In the genomic region with DNA sequence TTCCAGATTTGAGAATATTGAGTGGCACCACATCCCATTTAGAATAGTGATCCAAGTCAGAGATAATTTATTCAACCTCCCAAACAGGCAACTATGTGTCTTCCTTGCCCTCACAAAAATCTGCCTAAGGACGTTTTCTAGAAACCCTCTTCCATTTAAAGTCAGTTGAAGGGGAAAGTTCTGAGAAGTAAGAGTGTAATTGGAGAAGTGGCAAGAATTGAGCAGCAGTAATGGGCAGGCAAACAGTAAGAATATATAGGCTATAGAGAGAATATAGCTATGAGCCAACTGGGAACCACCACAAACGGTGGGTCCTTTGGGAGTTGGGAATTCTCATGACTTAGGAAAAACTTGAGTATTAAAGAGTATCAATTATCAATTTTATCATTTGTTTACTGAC, we compare ENCODE assay signal across 1 cellular context.
TF ChIP-seq lines count a peak whose summit lies in the region.

No MANE protein-coding gene starts in this region.

TF ChIP-seq in GM12878, 131 proteins besides CTCF, POLR2A, EP300 and RAD21:
- TF ChIP-seq ETV6 (conservative IDR thresholded peaks at IDR 0.05 in 1 of 2, IDR thresholded peaks at IDR 0.05 in 1 of 2; ENCODE audit: borderline replicate concordance in 1 of 2, low read depth in 1 of 2) = no peak
- no peak for TF ChIP-seq CBFB (IDR thresholded peaks at IDR 0.05; ENCODE audit: low read depth)
- TF ChIP-seq, protein P1, sequence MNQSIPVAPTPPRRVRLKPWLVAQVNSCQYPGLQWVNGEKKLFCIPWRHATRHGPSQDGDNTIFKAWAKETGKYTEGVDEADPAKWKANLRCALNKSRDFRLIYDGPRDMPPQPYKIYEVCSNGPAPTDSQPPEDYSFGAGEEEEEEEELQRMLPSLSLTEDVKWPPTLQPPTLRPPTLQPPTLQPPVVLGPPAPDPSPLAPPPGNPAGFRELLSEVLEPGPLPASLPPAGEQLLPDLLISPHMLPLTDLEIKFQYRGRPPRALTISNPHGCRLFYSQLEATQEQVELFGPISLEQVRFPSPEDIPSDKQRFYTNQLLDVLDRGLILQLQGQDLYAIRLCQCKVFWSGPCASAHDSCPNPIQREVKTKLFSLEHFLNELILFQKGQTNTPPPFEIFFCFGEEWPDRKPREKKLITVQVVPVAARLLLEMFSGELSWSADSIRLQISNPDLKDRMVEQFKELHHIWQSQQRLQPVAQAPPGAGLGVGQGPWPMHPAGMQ (IDR thresholded peaks at IDR 0.05; ENCODE audit: borderline replicate concordance) = no peak
- no peak for TF ChIP-seq TBL1XR1 (IDR thresholded peaks at IDR 0.05; ENCODE audit: low read depth, low read length)
- TF ChIP-seq, protein P2, sequence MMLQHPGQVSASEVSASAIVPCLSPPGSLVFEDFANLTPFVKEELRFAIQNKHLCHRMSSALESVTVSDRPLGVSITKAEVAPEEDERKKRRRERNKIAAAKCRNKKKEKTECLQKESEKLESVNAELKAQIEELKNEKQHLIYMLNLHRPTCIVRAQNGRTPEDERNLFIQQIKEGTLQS (IDR thresholded peaks at IDR 0.05; ENCODE audit: borderline replicate concordance, extremely low read depth, low read depth, low read length) = no peak
- TF ChIP-seq, protein P3, sequence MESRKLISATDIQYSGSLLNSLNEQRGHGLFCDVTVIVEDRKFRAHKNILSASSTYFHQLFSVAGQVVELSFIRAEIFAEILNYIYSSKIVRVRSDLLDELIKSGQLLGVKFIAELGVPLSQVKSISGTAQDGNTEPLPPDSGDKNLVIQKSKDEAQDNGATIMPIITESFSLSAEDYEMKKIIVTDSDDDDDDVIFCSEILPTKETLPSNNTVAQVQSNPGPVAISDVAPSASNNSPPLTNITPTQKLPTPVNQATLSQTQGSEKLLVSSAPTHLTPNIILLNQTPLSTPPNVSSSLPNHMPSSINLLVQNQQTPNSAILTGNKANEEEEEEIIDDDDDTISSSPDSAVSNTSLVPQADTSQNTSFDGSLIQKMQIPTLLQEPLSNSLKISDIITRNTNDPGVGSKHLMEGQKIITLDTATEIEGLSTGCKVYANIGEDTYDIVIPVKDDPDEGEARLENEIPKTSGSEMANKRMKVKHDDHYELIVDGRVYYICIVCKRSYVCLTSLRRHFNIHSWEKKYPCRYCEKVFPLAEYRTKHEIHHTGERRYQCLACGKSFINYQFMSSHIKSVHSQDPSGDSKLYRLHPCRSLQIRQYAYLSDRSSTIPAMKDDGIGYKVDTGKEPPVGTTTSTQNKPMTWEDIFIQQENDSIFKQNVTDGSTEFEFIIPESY (IDR thresholded peaks at IDR 0.05) = no peak
- no peak for TF ChIP-seq CHD2 (IDR thresholded peaks at IDR 0.05; ENCODE audit: borderline replicate concordance, low read depth, low read length)
- no peak for TF ChIP-seq GABPA (IDR thresholded peaks at IDR 0.05; ENCODE audit: low read depth)
- TF ChIP-seq SMARCA5 (IDR thresholded peaks at IDR 0.05) = no peak
- TF ChIP-seq IKZF1 (conservative IDR thresholded peaks at IDR 0.05) = no peak
- TF ChIP-seq, protein P4, sequence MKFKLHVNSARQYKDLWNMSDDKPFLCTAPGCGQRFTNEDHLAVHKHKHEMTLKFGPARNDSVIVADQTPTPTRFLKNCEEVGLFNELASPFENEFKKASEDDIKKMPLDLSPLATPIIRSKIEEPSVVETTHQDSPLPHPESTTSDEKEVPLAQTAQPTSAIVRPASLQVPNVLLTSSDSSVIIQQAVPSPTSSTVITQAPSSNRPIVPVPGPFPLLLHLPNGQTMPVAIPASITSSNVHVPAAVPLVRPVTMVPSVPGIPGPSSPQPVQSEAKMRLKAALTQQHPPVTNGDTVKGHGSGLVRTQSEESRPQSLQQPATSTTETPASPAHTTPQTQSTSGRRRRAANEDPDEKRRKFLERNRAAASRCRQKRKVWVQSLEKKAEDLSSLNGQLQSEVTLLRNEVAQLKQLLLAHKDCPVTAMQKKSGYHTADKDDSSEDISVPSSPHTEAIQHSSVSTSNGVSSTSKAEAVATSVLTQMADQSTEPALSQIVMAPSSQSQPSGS (IDR thresholded peaks at IDR 0.05; ENCODE audit: low read length) = no peak
- no peak for TF ChIP-seq NR2C2 (IDR thresholded peaks at IDR 0.05; ENCODE audit: borderline replicate concordance, control insufficient read depth, insufficient read length, low read depth)
- TF ChIP-seq EGR1 (IDR thresholded peaks at IDR 0.05; ENCODE audit: borderline replicate concordance in 1 of 2, low read depth in 2 of 2, low read length in 2 of 2) = no peak
- TF ChIP-seq, protein P5, sequence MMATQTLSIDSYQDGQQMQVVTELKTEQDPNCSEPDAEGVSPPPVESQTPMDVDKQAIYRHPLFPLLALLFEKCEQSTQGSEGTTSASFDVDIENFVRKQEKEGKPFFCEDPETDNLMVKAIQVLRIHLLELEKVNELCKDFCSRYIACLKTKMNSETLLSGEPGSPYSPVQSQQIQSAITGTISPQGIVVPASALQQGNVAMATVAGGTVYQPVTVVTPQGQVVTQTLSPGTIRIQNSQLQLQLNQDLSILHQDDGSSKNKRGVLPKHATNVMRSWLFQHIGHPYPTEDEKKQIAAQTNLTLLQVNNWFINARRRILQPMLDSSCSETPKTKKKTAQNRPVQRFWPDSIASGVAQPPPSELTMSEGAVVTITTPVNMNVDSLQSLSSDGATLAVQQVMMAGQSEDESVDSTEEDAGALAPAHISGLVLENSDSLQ (IDR thresholded peaks at IDR 0.05) = no peak
- no peak for TF ChIP-seq ESRRA (IDR thresholded peaks at IDR 0.05; ENCODE audit: low read length)
- TF ChIP-seq ZNF384 (IDR thresholded peaks at IDR 0.05; ENCODE audit: borderline replicate concordance, low read depth, low read length) = no peak
- TF ChIP-seq, protein P6, sequence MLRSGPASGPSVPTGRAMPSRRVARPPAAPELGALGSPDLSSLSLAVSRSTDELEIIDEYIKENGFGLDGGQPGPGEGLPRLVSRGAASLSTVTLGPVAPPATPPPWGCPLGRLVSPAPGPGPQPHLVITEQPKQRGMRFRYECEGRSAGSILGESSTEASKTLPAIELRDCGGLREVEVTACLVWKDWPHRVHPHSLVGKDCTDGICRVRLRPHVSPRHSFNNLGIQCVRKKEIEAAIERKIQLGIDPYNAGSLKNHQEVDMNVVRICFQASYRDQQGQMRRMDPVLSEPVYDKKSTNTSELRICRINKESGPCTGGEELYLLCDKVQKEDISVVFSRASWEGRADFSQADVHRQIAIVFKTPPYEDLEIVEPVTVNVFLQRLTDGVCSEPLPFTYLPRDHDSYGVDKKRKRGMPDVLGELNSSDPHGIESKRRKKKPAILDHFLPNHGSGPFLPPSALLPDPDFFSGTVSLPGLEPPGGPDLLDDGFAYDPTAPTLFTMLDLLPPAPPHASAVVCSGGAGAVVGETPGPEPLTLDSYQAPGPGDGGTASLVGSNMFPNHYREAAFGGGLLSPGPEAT (IDR thresholded peaks at IDR 0.05; ENCODE audit: low read depth) = no peak
- TF ChIP-seq SPI1 (IDR thresholded peaks at IDR 0.05; ENCODE audit: borderline replicate concordance, insufficient read depth, low read depth, low read length) = no peak
- no peak for TF ChIP-seq YBX1 (IDR thresholded peaks at IDR 0.05)
- TF ChIP-seq MEF2B (IDR thresholded peaks at IDR 0.05; ENCODE audit: partially characterized antibody, poor library complexity, severe bottlenecking) = no peak
